ENCODE assay signal across 8 cellular contexts in genomic region chr13:32537580-32538233, GRCh38. TPM values are rescaled to one million over a fixed set of nuclear protein-coding genes. Genes with fewer than 3 reads are reported as not detected.
DNase-seq lines count a peak whose midpoint lies in the region; ATAC-seq and TF ChIP-seq lines count a peak whose summit lies in the region.

No MANE protein-coding gene starts in this region.

- peak; percentile 8 for ATAC-seq in gastroesophageal sphincter
- no peak for ATAC-seq in HG02759 (IDR thresholded peaks at IDR 0.05; ENCODE audit: unreplicated experiment)
- no peak for ATAC-seq in HG03521 (IDR thresholded peaks at IDR 0.05; ENCODE audit: unreplicated experiment)

- peaks cover 58% of the 10 kb centered on the region for H3K79me2 ChIP-seq in Karpas-422 (ENCODE audit: low read length)

- 22 to 63% methylated on average over 11 to 23 of the region's 25 CpGs for WGBS in gastroesophageal sphincter (ENCODE audit: low coverage in 1 of 2), 2 donors

- no peaks in the 10 kb centered on the region for H3K27me3 ChIP-seq in Karpas-422 (ENCODE audit: low read length)
- H3K27me3 ChIP-seq in gastroesophageal sphincter: no peaks in the 10 kb centered on the region

- H3K9me2 ChIP-seq in Karpas-422 (replicated peaks; ENCODE audit: insufficient read depth, low read length): no peaks in the 10 kb centered on the region; the same call in 1 of the 2 replicates

- H3K4me1 ChIP-seq in Karpas-422 (ENCODE audit: low read length) (peaks cover 27% of the 10 kb centered on the region), gastroesophageal sphincter (peaks cover 4 to 55% (median 25%) of the 10 kb centered on the region in 3 donors)

- H3K27me3 Mint-ChIP-seq in progenitor cell of endocrine pancreas: no peaks in the 10 kb centered on the region

- H3K27ac ChIP-seq in Karpas-422 (ENCODE audit: low read length) (peak overlapping the region; percentile 72), gastroesophageal sphincter (peak overlapping the region; percentile 91 to 95 (median 92))

- TF ChIP-seq POLR2A in gastroesophageal sphincter (IDR thresholded peaks at IDR 0.05): no peak

- H3K36me3 Mint-ChIP-seq in progenitor cell of endocrine pancreas (ENCODE audit: insufficient read depth): peaks cover 24% of the 10 kb centered on the region

- peaks cover 20% of the 10 kb centered on the region for H3K4me1 Mint-ChIP-seq in progenitor cell of endocrine pancreas (ENCODE audit: low read depth)

- H4K20me1 ChIP-seq in Karpas-422 (ENCODE audit: insufficient read depth, low read depth, low read length): no peaks in the 10 kb centered on the region

- no peak for TF ChIP-seq EP300 in gastroesophageal sphincter (IDR thresholded peaks at IDR 0.05)

- peak overlapping the region; percentile 99 for H3K27ac Mint-ChIP-seq in progenitor cell of endocrine pancreas

- TF ChIP-seq CTCF in gastroesophageal sphincter (IDR thresholded peaks at IDR 0.05): no peak
- no peak for TF ChIP-seq CTCF in progenitor cell of endocrine pancreas (IDR thresholded peaks at IDR 0.05; ENCODE audit: unreplicated experiment)

- H3K4me3 ChIP-seq in Karpas-422 (ENCODE audit: low read length): peak overlapping the region; percentile 92
- peak overlapping the region; percentile 87 to 95 for H3K4me3 ChIP-seq in gastroesophageal sphincter

- H3K9me3 ChIP-seq in Karpas-422 (ENCODE audit: low read length): no peaks in the 10 kb centered on the region
- no peaks in the 10 kb centered on the region for H3K9me3 ChIP-seq in gastroesophageal sphincter

- peak overlapping the region; percentile 96 for H3K4me3 Mint-ChIP-seq in progenitor cell of endocrine pancreas (ENCODE audit: low read depth)

- H3K36me3 ChIP-seq in Karpas-422 (ENCODE audit: insufficient read depth, low read length): peaks cover 36% of the 10 kb centered on the region
- H3K36me3 ChIP-seq in gastroesophageal sphincter: peaks cover 0 to 13% of the 10 kb centered on the region in 2 donors

- DNase-seq in Ammon's horn (ENCODE audit: low spot score) (peak; percentile 4), Karpas-422 (no peak), activated T-helper 1 cell treated with Interleukin-2 at 50 U/mL for 16 hours (ENCODE audit: low read depth) (peak; percentile 7), progenitor cell of endocrine pancreas (ENCODE audit: low spot score, unreplicated experiment) (peak; percentile 12), NCI-H1092 (lab: John Stamatoyannopoulos, UW) (no peak)

- peak overlapping the region; percentile 47 for H2AFZ ChIP-seq in Karpas-422 (ENCODE audit: low read length)

- H3K9me3 Mint-ChIP-seq in progenitor cell of endocrine pancreas (ENCODE audit: low read depth): peaks cover 5% of the 10 kb centered on the region

- peak overlapping the region; percentile 94 for H3K9ac ChIP-seq in Karpas-422 (ENCODE audit: low read length)

- peak overlapping the region; percentile 94 for H3K4me2 ChIP-seq in Karpas-422 (ENCODE audit: low read depth, low read length, poor library complexity, severe bottlenecking)

RNA-seq across cellular contexts. Expression of gene N4BP2L2, which starts 0.9 kb away (rescaled TPM):
- total RNA-seq in Karpas-422 (2014; rRNA removed; shearing (Covaris generic); ENCODE audit: low replicate concordance): 71.2 and 138 TPM in 2 replicates
- total RNA-seq in gastroesophageal sphincter (100 to 1,000 TPM in 2 of 4 donors, 10 to 100 TPM in 2; 78.7 to 287 (median 127) TPM), progenitor cell of endocrine pancreas (155 TPM in 2 replicates)

RNA-seq across cellular contexts. Expression of gene PDS5B, which starts 48.5 kb away (rescaled TPM):
- 30.5 and 61.2 TPM in 2 replicates for total RNA-seq in Karpas-422 (2014; rRNA removed; shearing (Covaris generic); ENCODE audit: low replicate concordance)
- 10 to 100 TPM; 37.1 to 78.9 (median 44.9) TPM for total RNA-seq in gastroesophageal sphincter
- 58.8 and 64.4 TPM in 2 replicates for total RNA-seq in progenitor cell of endocrine pancreas

Comparison
In these comparisons a context has a peak if more than half of its experiments do, and no peak if none do; other contexts are left out.
1. DNase-seq: peak in Ammon's horn (single experiment), activated T-helper 1 cell treated with Interleukin-2 at 50 U/mL for 16 hours (single experiment) and progenitor cell of endocrine pancreas (single experiment); none in Karpas-422 (single experiment) and NCI-H1092 (single experiment).